17 cellular contexts compared by ENCODE assay signal in the genomic region with DNA sequence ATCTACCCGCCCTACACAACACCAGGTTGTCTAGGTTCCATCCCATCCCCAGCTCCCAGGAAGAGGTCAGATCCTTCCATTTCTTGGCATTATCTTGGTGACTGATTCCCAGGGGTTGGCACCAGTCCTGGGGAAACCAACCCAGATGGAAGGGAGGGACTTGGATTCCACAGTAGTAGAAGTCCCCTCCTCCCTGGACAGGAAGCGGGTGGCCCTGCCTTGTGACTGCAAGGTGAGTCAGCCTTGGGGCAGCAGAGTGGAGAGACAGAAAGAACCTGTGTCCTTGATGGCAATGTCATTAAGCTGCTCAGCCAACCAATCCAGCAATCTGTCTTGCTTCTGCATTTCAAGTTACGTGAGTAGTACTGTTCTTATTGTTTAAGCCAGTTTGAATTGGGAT. TPM values are rescaled to one million over a fixed set of nuclear protein-coding genes. Genes with fewer than 3 reads are reported as not detected.
DNase-seq lines count a peak whose midpoint lies in the region; ATAC-seq, FAIRE-seq and TF ChIP-seq lines count a peak whose summit lies in the region.
"Had no signal": no experiment of that assay in that cellular context is flagged by ENCODE, and none has a peak within 500 bp of the region (broad histone marks: within the 10 kb centered on the region; RNA-seq: fewer than 3 reads in every experiment).

No MANE protein-coding gene starts in this region.

- CTCF ChIA-PET in HepG2 (lab: Yijun Ruan, JAX; ENCODE audit: low intra/inter-chr PET ratio, low total read pairs) = no interaction called here
- CTCF ChIA-PET in activated CD4-positive, alpha-beta T cell treated with anti-CD3 and anti-CD28 coated beads for 36 hours (lab: Charles Lee) = interaction anchor here (0.6 kb wide), 1 partner anchor 28 kb away, joined by 3 read pairs; no protein-coding TSS in a partner anchor

- no peak overlapping the region for H2AFZ ChIP-seq in Loucy (ENCODE audit: low read length)
- no peak overlapping the region for H2AFZ ChIP-seq in HepG2 (ENCODE audit: low read length)

- H3K27ac Mint-ChIP-seq in activated CD4-positive, alpha-beta T cell treated with anti-CD3 and anti-CD28 coated beads for 36 hours = no peak overlapping the region
- H3K27ac Mint-ChIP-seq: activated CD4-positive, alpha-beta memory T cell treated with anti-CD3 and anti-CD28 coated beads, Interleukin-2, amount 10 ng/mL, durations not matched to agents 7 days and 5 days had no signal

- TF ChIP-seq CTCF in Loucy (conservative IDR thresholded peaks at IDR 0.05; ENCODE audit: low read length) (no peak), bronchial epithelial cell (IDR thresholded peaks at IDR 0.05; ENCODE audit: insufficient read depth, low read length, severe bottlenecking) (no peak), HepG2 (CRISPR knock-in tag; IDR thresholded peaks at IDR 0.05) (no peak), prostate gland (IDR thresholded peaks at IDR 0.05) (no peak)

- no peak overlapping the region for H3K27ac ChIP-seq in HepG2 (ENCODE audit: extremely low read length, insufficient read depth, low read length)
- H3K27ac ChIP-seq in prostate gland = no peak overlapping the region

- H3K4me3 ChIP-seq in Loucy (ENCODE audit: low read length, poor library complexity, severe bottlenecking) (no peak overlapping the region), bronchial epithelial cell (ENCODE audit: low read depth, low read length) (no peak overlapping the region), HepG2 (replicated peaks in 1 of 3; ENCODE audit: insufficient read depth in 1 of 3, low read depth in 2 of 3, low read length in 3 of 3) (no peak overlapping the region), prostate gland (no peak overlapping the region)

- peak; percentile 76 for FAIRE-seq in bronchial epithelial cell (lab: Jason Lieb, UNC)
- FAIRE-seq in HepG2 (lab: Jason Lieb, UNC) = no peak
- no peak for FAIRE-seq in HTR-8/SVneo (lab: Jason Lieb, UNC)

- no peaks in the 10 kb centered on the region for H3K4me1 Mint-ChIP-seq in activated CD4-positive, alpha-beta T cell treated with anti-CD3 and anti-CD28 coated beads for 36 hours
- H3K4me1 Mint-ChIP-seq: activated CD4-positive, alpha-beta memory T cell treated with anti-CD3 and anti-CD28 coated beads, Interleukin-2, amount 10 ng/mL, durations not matched to agents 7 days and 5 days had no signal

- no peak overlapping the region for H3K4me3 Mint-ChIP-seq in activated CD4-positive, alpha-beta T cell treated with anti-CD3 and anti-CD28 coated beads for 36 hours
- H3K4me3 Mint-ChIP-seq: activated CD4-positive, alpha-beta memory T cell treated with anti-CD3 and anti-CD28 coated beads, Interleukin-2, amount 10 ng/mL, durations not matched to agents 7 days and 5 days had no signal

- no peaks in the 10 kb centered on the region for H3F3A ChIP-seq in Loucy (ENCODE audit: low read depth)

- no peaks in the 10 kb centered on the region for H3K79me2 ChIP-seq in Loucy (ENCODE audit: insufficient read depth, low read length)
- no peaks in the 10 kb centered on the region for H3K79me2 ChIP-seq in HepG2 (ENCODE audit: insufficient read depth, low read length)

- H3K9ac ChIP-seq in Loucy (ENCODE audit: low read depth, low read length, poor library complexity, severe bottlenecking) (no peak overlapping the region), HepG2 (ENCODE audit: insufficient read depth, low read depth, low read length) (no peak overlapping the region)

- ATAC-seq in HepG2 = peak; percentile 40; the same call in 2 of the 3 replicates
- ATAC-seq in activated CD4-positive, alpha-beta T cell treated with anti-CD3 and anti-CD28 coated beads for 36 hours = no peak

- WGBS in HepG2 (ENCODE audit: low lambda C conversion rate) = 22% methylated on average over 3 of the region's 3 CpGs
- WGBS in prostate gland = 92% methylated on average over 3 of the region's 3 CpGs

- no peak for TF ChIP-seq RAD21 in HepG2 (CRISPR knock-in tag; IDR thresholded peaks at IDR 0.05)

- TF ChIP-seq POLR2A in HepG2 (IDR thresholded peaks at IDR 0.05; ENCODE audit: insufficient read depth in 1 of 2, low read depth in 2 of 2, low read length in 2 of 2) (no peak), prostate gland (IDR thresholded peaks at IDR 0.05) (no peak)

- H3K4me2 ChIP-seq in Loucy (ENCODE audit: low read depth, low read length, poor library complexity, severe bottlenecking) (peak overlapping the region; percentile 5), HepG2 (ENCODE audit: low read depth, low read length) (no peak overlapping the region)

- no peaks in the 10 kb centered on the region for H4K20me1 ChIP-seq in Loucy (ENCODE audit: insufficient read depth, low read length, poor library complexity, severe bottlenecking)
- no peaks in the 10 kb centered on the region for H4K20me1 ChIP-seq in HepG2 (ENCODE audit: insufficient read depth, low read length)

- H3K27me3 Mint-ChIP-seq in activated CD4-positive, alpha-beta T cell treated with anti-CD3 and anti-CD28 coated beads for 36 hours = peaks cover 17% of the 10 kb centered on the region

- no peaks in the 10 kb centered on the region for H3K9me2 ChIP-seq in Loucy (replicated peaks; ENCODE audit: low read depth, low read length)

- no peaks in the 10 kb centered on the region for H3K36me3 ChIP-seq in Loucy (ENCODE audit: insufficient read depth, low read length)
- no peaks in the 10 kb centered on the region for H3K36me3 ChIP-seq in bronchial epithelial cell (ENCODE audit: control insufficient read depth, insufficient read depth, low read length)
- no peaks in the 10 kb centered on the region for H3K36me3 ChIP-seq in HepG2 (replicated peaks in 1 of 2; ENCODE audit: control insufficient read depth in 1 of 2, insufficient read depth in 2 of 2, low read length in 2 of 2)
- no peaks in the 10 kb centered on the region for H3K36me3 ChIP-seq in prostate gland
- H3K36me3 ChIP-seq: BE2C had no signal

- no peak for TF ChIP-seq EP300 in HepG2 (IDR thresholded peaks at IDR 0.05; ENCODE audit: low read depth in 2 of 2, low read length in 2 of 2)
- no peak for TF ChIP-seq EP300 in HepG2 (CRISPR knock-in tag; IDR thresholded peaks at IDR 0.05; ENCODE audit: borderline replicate concordance)

- in situ Hi-C loops in Caki2 (cut with HindIII; ENCODE audit: low pct_unique_long_range_greater_than_20kb, low sequenced_read_pairs) (no loop called here), HepG2 (cut with HindIII; ENCODE audit: extremely low pct_ligation_motif_present, low pct_unique_long_range_greater_than_20kb) (no loop called here)

- H3K9me3 Mint-ChIP-seq in activated CD4-positive, alpha-beta T cell treated with anti-CD3 and anti-CD28 coated beads for 36 hours (ENCODE audit: low read depth) = no peaks in the 10 kb centered on the region
- H3K9me3 Mint-ChIP-seq: activated CD4-positive, alpha-beta memory T cell treated with anti-CD3 and anti-CD28 coated beads, Interleukin-2, amount 10 ng/mL, durations not matched to agents 7 days and 5 days had no signal

- H3K27me3 ChIP-seq in Loucy (ENCODE audit: insufficient read depth, low read length, poor library complexity, severe bottlenecking) (no peaks in the 10 kb centered on the region), bronchial epithelial cell (ENCODE audit: control insufficient read depth, insufficient read depth, low read length) (no peaks in the 10 kb centered on the region), HepG2 (ENCODE audit: control insufficient read depth in 1 of 2, insufficient read depth in 2 of 2, low read length in 2 of 2) (no peaks in the 10 kb centered on the region; a peak in 1 of 5 replicates), prostate gland (replicated peaks; ENCODE audit: insufficient read depth) (no peaks in the 10 kb centered on the region)
- H3K27me3 ChIP-seq: BE2C had no signal

- no TSS peak for BruUV-seq in HepG2 (replicated peaks; lab: Mats Ljungman, UMichigan)

- no peaks in the 10 kb centered on the region for H3K36me3 Mint-ChIP-seq in activated CD4-positive, alpha-beta T cell treated with anti-CD3 and anti-CD28 coated beads for 36 hours (ENCODE audit: low read depth)

- H3K4me1 ChIP-seq in Loucy (ENCODE audit: insufficient read depth, low read length, poor library complexity, severe bottlenecking) = peaks cover 25% of the 10 kb centered on the region
- H3K4me1 ChIP-seq in HepG2 (ENCODE audit: insufficient read depth, low read length) = 0 out of 2 replicates have a peak, but pooled peaks cover under 1% of the 10 kb centered on the region
- no peaks in the 10 kb centered on the region for H3K4me1 ChIP-seq in prostate gland (replicated peaks)
- H3K4me1 ChIP-seq: BE2C had no signal

- DNase-seq in Caki2 (ENCODE audit: low read depth) (peak; percentile 94), bronchial epithelial cell (ENCODE audit: low read depth) (peak; percentile 68), HepG2 (ENCODE audit: low spot score) (peak; percentile 51), HTR-8/SVneo (ENCODE audit: insufficient read length, low spot score) (no peak), NCI-H1436 (lab: John Stamatoyannopoulos, UW) (no peak), prostate gland (ENCODE audit: low spot score) (no peak)
- no peak for DNase-seq in activated CD4-positive, alpha-beta T cell treated with anti-CD3 and anti-CD28 coated beads for 36 hours
- DNase-seq: activated CD4-positive, alpha-beta memory T cell treated with anti-CD3 and anti-CD28 coated beads, Interleukin-2, amount 10 ng/mL, durations not matched to agents 7 days and 5 days; activated effector memory CD4-positive, alpha-beta T cell treated with anti-CD3 and anti-CD28 coated beads, Interleukin-2, amount 50 U/mL, for 16 hours; BE2C; caudate nucleus; KG1; NCI-H2081; stimulated activated CD4-positive, alpha-beta T cell treated with anti-CD3 and anti-CD28 coated beads, Interleukin-4, amount 100 ng/mL, for 1 hour; stimulated activated naive CD4-positive, alpha-beta T cell treated with Interleukin-2 at 50 U/mL for 16 hours; T-helper 9 cell had no signal

- no peaks in the 10 kb centered on the region for H3K9me3 ChIP-seq in Loucy (ENCODE audit: insufficient read depth, low read depth, low read length)
- H3K9me3 ChIP-seq in HepG2 (ENCODE audit: low read length) = no peaks in the 10 kb centered on the region
- no peaks in the 10 kb centered on the region for H3K9me3 ChIP-seq in prostate gland
- H3K9me3 ChIP-seq: BE2C had no signal

- POLR2A ChIA-PET in HepG2 (lab: Yijun Ruan, JAX) = no interaction called here
- POLR2A ChIA-PET in activated CD4-positive, alpha-beta T cell treated with anti-CD3 and anti-CD28 coated beads for 36 hours (lab: Charles Lee) = no interaction called here

- intact Hi-C loops in HepG2 (cut with micrococcal nuclease; ENCODE audit: unreplicated experiment) = no loop called here
- intact Hi-C loops in activated CD4-positive, alpha-beta T cell treated with anti-CD3 and anti-CD28 coated beads for 36 hours (cut with DNase I, micrococcal nuclease) = no loop called here
- intact Hi-C loops in prostate gland (cut with DNase I) = no loop called here

RNA-seq across cellular contexts. Expression of gene SYT13, which starts 26.5 kb away (rescaled TPM):
- total RNA-seq in Caki2 (2014; rRNA removed; shearing (Covaris generic); ENCODE audit: low replicate concordance) = 115 and 120 TPM in 2 replicates
- total RNA-seq in bronchial epithelial cell (not detected in 2 replicates), HepG2 (2016; rRNA removed; fragmentation: Illumina TruSeq; extraction: Trizol) (0.02 and 0.14 TPM in 2 replicates), prostate gland (1 to 10 TPM in 1 of 2 donors, under 1 TPM in 1; 0.80 to 4.8 TPM)
- not detected in 2 replicates for total RNA-seq in HepG2 (2016; cell fraction: cytosol; rRNA removed; fragmentation: Illumina TruSeq; extraction: Trizol; ENCODE audit: low read depth)
- 0.09 and 0.10 TPM in 2 replicates for total RNA-seq in HepG2 (2016; cell fraction: insoluble cytoplasmic fraction; rRNA removed; fragmentation: Illumina TruSeq; extraction: Trizol)
- 0.06 and 0.07 TPM in 2 replicates for total RNA-seq in HepG2 (2016; cell fraction: membrane; rRNA removed; fragmentation: Illumina TruSeq; extraction: Trizol)
- 0.25 TPM in 1 of 2 replicates, not detected in the other for total RNA-seq in HepG2 (2016; cell fraction: nucleus; rRNA removed; fragmentation: Illumina TruSeq; extraction: Trizol)
- polyA plus RNA-seq in HepG2 (2011; rRNA removed) = 0.13 and 0.26 TPM in 2 replicates
- polyA plus RNA-seq in HepG2 (2011; cell fraction: cytosol; rRNA removed) = 0.12 and 0.13 TPM in 2 replicates
- 0.12 and 0.14 TPM in 2 replicates for polyA plus RNA-seq in HepG2 (2011; cell fraction: nucleus; rRNA removed)
- 0.09 TPM in 1 of 2 replicates, not detected in the other for polyA plus RNA-seq in HepG2 (2012)
- 0.02 and 0.09 TPM in 2 replicates for polyA plus RNA-seq in HepG2 (2016; cell fraction: cytosol; fragmentation: Illumina TruSeq; extraction: Trizol; ENCODE audit: low read depth)
- 0.11 and 0.19 TPM in 2 replicates for polyA plus RNA-seq in HepG2 (2016; cell fraction: insoluble cytoplasmic fraction; fragmentation: Illumina TruSeq; extraction: Trizol; ENCODE audit: low read depth)
- 0.03 and 0.13 TPM in 2 replicates for polyA plus RNA-seq in HepG2 (2016; cell fraction: membrane; fragmentation: Illumina TruSeq; extraction: Trizol; ENCODE audit: low read depth)
- polyA plus RNA-seq in HepG2 (2016; cell fraction: nucleus; fragmentation: Illumina TruSeq; extraction: Trizol; ENCODE audit: insufficient read depth, low read depth) = 0.08 TPM in 1 of 2 replicates, not detected in the other
- polyA minus RNA-seq in HepG2 (2011; rRNA and poly(A)+ RNA removed; ENCODE audit: low replicate concordance) = 0.28 and 0.60 TPM in 2 replicates
- polyA minus RNA-seq in HepG2 (2011; cell fraction: cytosol; rRNA and poly(A)+ RNA removed) = 0.40 TPM in 1 of 2 replicates, not detected in the other
- polyA minus RNA-seq in HepG2 (2011; cell fraction: nucleus; rRNA and poly(A)+ RNA removed) = 0.12 and 0.13 TPM in 2 replicates
- total RNA-seq in activated CD4-positive, alpha-beta T cell treated with anti-CD3 and anti-CD28 coated beads for 36 hours = not detected
- total RNA-seq: activated CD4-positive, alpha-beta memory T cell treated with anti-CD3 and anti-CD28 coated beads, Interleukin-2, amount 10 ng/mL, durations not matched to agents 7 days and 5 days had no signal

Comparison
In these comparisons a context has a peak if more than half of its experiments do, and no peak if none do; other contexts are left out.
1. DNase-seq: peak in Caki2 (single experiment), bronchial epithelial cell (single experiment) and HepG2 (single experiment); none in activated CD4-positive, alpha-beta T cell treated with anti-CD3 and anti-CD28 coated beads for 36 hours (single experiment), HTR-8/SVneo (single experiment), NCI-H1436 (single experiment) and prostate gland (single experiment).
2. RNA of gene SYT13, which starts 26.5 kb away (total RNA-seq): 115 to 120 TPM in Caki2; 0.80 to 4.8 TPM in prostate gland, 0.02 to 0.25 TPM in HepG2, not detected in bronchial epithelial cell and not detected in activated CD4-positive, alpha-beta T cell treated with anti-CD3 and anti-CD28 coated beads for 36 hours; every median in the first group is over 10 times any median in the second.